Comparison of ENCODE assay signal across 8 cellular contexts in genomic region chr5:143402464-143403356, GRCh38.
DNase-seq lines count a peak whose midpoint lies in the region; ATAC-seq and TF ChIP-seq lines count a peak whose summit lies in the region.

No MANE protein-coding gene starts in this region.

- peak; percentile 14 for TF ChIP-seq POLR2A in GM19099 (IDR thresholded peaks at IDR 0.05; ENCODE audit: extremely low read depth, insufficient read length, low read depth)

- peak; percentile 55 for DNase-seq in NOMO-1 treated with dmso at 0.1 percent for 144 hours (lab: John Stamatoyannopoulos, UW; ENCODE audit: unreplicated experiment)
- peak; percentile 19 for DNase-seq in activated T-cell treated with anti-CD3 and anti-CD28 coated beads for 4 hours
- no peak for DNase-seq in epithelial cell of prostate (ENCODE audit: low read depth, low spot score)
- peak; percentile 78 for DNase-seq in midbrain (lab: John Stamatoyannopoulos, UW)
- DNase-seq in stimulated activated CD8-positive, alpha-beta memory T cell treated with anti-CD3 and anti-CD28 coated beads, Interleukin-7, amount 100 ng/mL, for 24 hours (ENCODE audit: low read depth), result peak; percentile 26

- no peak for TF ChIP-seq CTCF in 22Rv1 (IDR thresholded peaks at IDR 0.05)

- no peak for ATAC-seq in HG02798 (IDR thresholded peaks at IDR 0.05; ENCODE audit: poor library complexity, unreplicated experiment)

- H3K27ac ChIP-seq in 22Rv1 (peak overlapping the region; percentile 92), epithelial cell of prostate (peak overlapping the region; percentile 98)
